12 cellular contexts compared by ENCODE assay signal in genomic region chr14:69710378-69710777, GRCh38. TPM values are rescaled to one million over a fixed set of nuclear protein-coding genes. Genes with fewer than 3 reads are reported as not detected.
DNase-seq lines count a peak whose midpoint lies in the region; ATAC-seq and TF ChIP-seq lines count a peak whose summit lies in the region.
"Had no signal": no experiment of that assay in that cellular context is flagged by ENCODE, and none has a peak within 500 bp of the region (broad histone marks: within the 10 kb centered on the region; RNA-seq: fewer than 3 reads in every experiment).

No MANE protein-coding gene starts in this region.

- H3K4me1 Mint-ChIP-seq in activated CD8-positive, alpha-beta T cell treated with anti-CD3 and anti-CD28 coated beads, Interleukin-2, amount 10 ng/mL, durations not matched to agents 7 days and 5 days (ENCODE audit: low read depth) = peaks cover 68% of the 10 kb centered on the region

- CTCF ChIA-PET in activated CD8-positive, alpha-beta T cell treated with anti-CD3 and anti-CD28 coated beads, Interleukin-2, amount 10 ng/mL, durations not matched to agents 7 days and 5 days (lab: Charles Lee) = interaction anchor here (1.2 to 6.9 kb wide), 7 partner anchors 11 to 126 kb away, joined by 3 to 39 read pairs (median 5); no protein-coding TSS in a partner anchor

- H3K36me3 Mint-ChIP-seq in activated CD8-positive, alpha-beta T cell treated with anti-CD3 and anti-CD28 coated beads, Interleukin-2, amount 10 ng/mL, durations not matched to agents 7 days and 5 days (ENCODE audit: low read depth) = peaks cover 77% of the 10 kb centered on the region

- ATAC-seq in Right ventricle myocardium superior (ENCODE audit: poor library complexity) (peak; percentile 5), lung (ENCODE audit: insufficient read depth, low FRiP score) (peak; percentile 21), GM18517 (IDR thresholded peaks at IDR 0.05; ENCODE audit: unreplicated experiment) (no peak), GM21447 (IDR thresholded peaks at IDR 0.05; ENCODE audit: unreplicated experiment) (no peak), HG02678 (IDR thresholded peaks at IDR 0.05; ENCODE audit: unreplicated experiment) (no peak)
- no peak for ATAC-seq in activated CD8-positive, alpha-beta T cell treated with anti-CD3 and anti-CD28 coated beads, Interleukin-2, amount 10 ng/mL, durations not matched to agents 7 days and 5 days
- ATAC-seq: HCT116 had no signal

- peak overlapping the region; percentile 68 for H3K27ac Mint-ChIP-seq in activated CD8-positive, alpha-beta T cell treated with anti-CD3 and anti-CD28 coated beads, Interleukin-2, amount 10 ng/mL, durations not matched to agents 7 days and 5 days

- H3K4me1 ChIP-seq in lung (ENCODE audit: control insufficient read depth in 2 of 2, insufficient read depth in 2 of 2, low read length in 2 of 2) = peaks cover 20 to 34% of the 10 kb centered on the region in 2 donors

- peak overlapping the region in 1 of 2 donors; percentile 57 for H3K27ac ChIP-seq in lung (ENCODE audit: low read depth in 1 of 2, low read length in 1 of 2)
- H3K27ac ChIP-seq: SJCRH30 had no signal

- H3K4me3 ChIP-seq in lung = no peak overlapping the region
- H3K4me3 ChIP-seq: SJCRH30 had no signal

- no peak for TF ChIP-seq CTCF in lung (IDR thresholded peaks at IDR 0.05; ENCODE audit: control extremely low read depth, extremely low read depth)

- peaks cover 6 to 32% of the 10 kb centered on the region in 2 donors for H3K36me3 ChIP-seq in lung (ENCODE audit: control insufficient read depth in 2 of 2, insufficient read depth in 2 of 2, low read length in 2 of 2)
- H3K36me3 ChIP-seq: SJCRH30 had no signal

- 21 to 52% methylated on average over 1 of the region's 1 CpG for WGBS in lung, 2 donors

- POLR2A ChIA-PET in activated CD8-positive, alpha-beta T cell treated with anti-CD3 and anti-CD28 coated beads, Interleukin-2, amount 10 ng/mL, durations not matched to agents 7 days and 5 days (lab: Charles Lee) = interaction anchor here (2.0 kb wide), 1 partner anchor 57 kb away, joined by 6 read pairs; the partner anchor contains the start of gene SRSF5

- no peaks in the 10 kb centered on the region for H3K9me3 ChIP-seq in lung (ENCODE audit: control insufficient read depth in 2 of 2, insufficient read depth in 1 of 2, low read length in 1 of 2)
- H3K9me3 ChIP-seq: SJCRH30 had no signal

- H3K27me3 Mint-ChIP-seq in activated CD8-positive, alpha-beta T cell treated with anti-CD3 and anti-CD28 coated beads, Interleukin-2, amount 10 ng/mL, durations not matched to agents 7 days and 5 days (ENCODE audit: low read depth) = no peaks in the 10 kb centered on the region
- H3K27me3 Mint-ChIP-seq: progenitor cell of endocrine pancreas had no signal

- H3K27me3 ChIP-seq in lung (ENCODE audit: control insufficient read depth, insufficient read depth) = no peaks in the 10 kb centered on the region
- H3K27me3 ChIP-seq: SJCRH30 had no signal

- no peaks in the 10 kb centered on the region for H3K9me3 Mint-ChIP-seq in activated CD8-positive, alpha-beta T cell treated with anti-CD3 and anti-CD28 coated beads, Interleukin-2, amount 10 ng/mL, durations not matched to agents 7 days and 5 days (ENCODE audit: insufficient read depth)

- no peak for DNase-seq in Right ventricle myocardium superior
- DNase-seq in cardiac septum (ENCODE audit: low spot score) = no peak
- no peak for DNase-seq in activated CD8-positive, alpha-beta T cell treated with anti-CD3 and anti-CD28 coated beads, Interleukin-2, amount 10 ng/mL, durations not matched to agents 7 days and 5 days
- no peak for DNase-seq in lung (ENCODE audit: low spot score)
- no peak for DNase-seq in SKM-1 (lab: John Stamatoyannopoulos, UW; ENCODE audit: unreplicated experiment)
- DNase-seq: activated CD8-positive, alpha-beta memory T cell treated with anti-CD3 and anti-CD28 coated beads for 24 hours had no signal

- H3K4me3 Mint-ChIP-seq in activated CD8-positive, alpha-beta T cell treated with anti-CD3 and anti-CD28 coated beads, Interleukin-2, amount 10 ng/mL, durations not matched to agents 7 days and 5 days = no peak overlapping the region

- intact Hi-C loops in Right ventricle myocardium superior (cut with DNase I) (loop anchor here (5.0 kb wide), 2 partner anchors 38 to 98 kb away; partner anchors contain the start of gene SUSD6), cardiac septum (cut with DNase I) (loop anchor here (10.0 kb wide), 1 partner anchor 46 kb away; no protein-coding TSS in a partner anchor)

RNA-seq across cellular contexts. Expression of gene SRSF5, which starts 56.6 kb away (rescaled TPM):
- 134 TPM for total RNA-seq in Right ventricle myocardium superior
- 206 TPM for total RNA-seq in cardiac septum
- total RNA-seq in activated CD8-positive, alpha-beta T cell treated with anti-CD3 and anti-CD28 coated beads, Interleukin-2, amount 10 ng/mL, durations not matched to agents 7 days and 5 days = 100 to 1,000 TPM; 283 to 301 TPM
- total RNA-seq in lung = 100 to 1,000 TPM; 224 to 419 TPM
- polyA plus RNA-seq in lung = 100 to 1,000 TPM; 239 to 334 TPM

Comparison
In these comparisons a context has a peak if more than half of its experiments do, and no peak if none do; other contexts are left out.
1. ATAC-seq: peak in Right ventricle myocardium superior (single experiment) and lung (single experiment); none in activated CD8-positive, alpha-beta T cell treated with anti-CD3 and anti-CD28 coated beads, Interleukin-2, amount 10 ng/mL, durations not matched to agents 7 days and 5 days (single experiment), GM18517 (single experiment), GM21447 (single experiment) and HG02678 (single experiment).